Comparison of ENCODE assay signal across 9 cellular contexts in genomic region chr2:27496357-27497287, GRCh38. TPM values are rescaled to one million over a fixed set of nuclear protein-coding genes. Genes with fewer than 3 reads are reported as not detected.
DNase-seq lines count a peak whose midpoint lies in the region; ATAC-seq and TF ChIP-seq lines count a peak whose summit lies in the region.
"Had no signal": no experiment of that assay in that cellular context is flagged by ENCODE, and none has a peak within 500 bp of the region (broad histone marks: within the 10 kb centered on the region; RNA-seq: fewer than 3 reads in every experiment).

TSS of gene GCKR (plus strand) at chr2:27496839. CDS start at chr2:27496905, 66 bp downstream.

- DNase-seq in activated T-cell treated with anti-CD3 and anti-CD28 coated beads, Interleukin-2, amount 50 U/mL, for 4 hours, result no peak
- DNase-seq in activated T-cell treated with anti-CD3 and anti-CD28 coated beads, Interleukin-2, amount 50 U/mL, for 48 hours, result no peak
- no peak for DNase-seq in WTC11 (ENCODE audit: low spot score)
- no peak for DNase-seq in glutamatergic neuron
- DNase-seq in stimulated activated effector memory CD8-positive, alpha-beta T cell treated with anti-CD3 and anti-CD28 coated beads, Interleukin-12 subunit alpha, Interleukin-12 subunit beta, amount 100 ng/mL, for 72 hours (ENCODE audit: low spot score in 2 of 2), result no peak
- DNase-seq in islet precursor cell, result no peak
- no peak for DNase-seq in retina
- DNase-seq: activated CD8-positive, alpha-beta memory T cell treated with anti-CD3 and anti-CD28 coated beads, Interleukin-2, amount 50 U/mL, for 4 hours had no signal

- no peaks in the 10 kb centered on the region for H3K36me3 Mint-ChIP-seq in activated T-cell treated with anti-CD3 and anti-CD28 coated beads, Interleukin-2, amount 50 U/mL, for 4 hours (ENCODE audit: insufficient read depth)
- H3K36me3 Mint-ChIP-seq in WTC11 (no peaks in the 10 kb centered on the region), glutamatergic neuron (ENCODE audit: unreplicated experiment) (peaks cover 7% of the 10 kb centered on the region)
- H3K36me3 Mint-ChIP-seq in stimulated activated effector memory CD8-positive, alpha-beta T cell treated with anti-CD3 and anti-CD28 coated beads, Interleukin-12 subunit alpha, Interleukin-12 subunit beta, amount 100 ng/mL, for 72 hours, result no peaks in the 10 kb centered on the region

- CTCF ChIA-PET in WTC11 (lab: Charles Lee), result no interaction called here

- TF ChIP-seq CTCF in WTC11 (IDR thresholded peaks at IDR 0.05), result no peak
- TF ChIP-seq CTCF in glutamatergic neuron (IDR thresholded peaks at IDR 0.05; ENCODE audit: partially characterized antibody, unreplicated experiment), result no peak

- no peak for ATAC-seq in activated T-cell treated with anti-CD3 and anti-CD28 coated beads, Interleukin-2, amount 50 U/mL, for 4 hours
- ATAC-seq in WTC11 (no peak), GM19023 (IDR thresholded peaks at IDR 0.05; ENCODE audit: unreplicated experiment) (no peak)
- no peak for ATAC-seq in stimulated activated effector memory CD8-positive, alpha-beta T cell treated with anti-CD3 and anti-CD28 coated beads, Interleukin-12 subunit alpha, Interleukin-12 subunit beta, amount 100 ng/mL, for 72 hours

- peaks cover 13% of the 10 kb centered on the region for H3K4me1 Mint-ChIP-seq in activated T-cell treated with anti-CD3 and anti-CD28 coated beads, Interleukin-2, amount 50 U/mL, for 4 hours (ENCODE audit: low read depth)
- H3K4me1 Mint-ChIP-seq in WTC11 (peaks cover 19% of the 10 kb centered on the region), glutamatergic neuron (ENCODE audit: low read depth, unreplicated experiment) (peaks cover 7% of the 10 kb centered on the region)
- peaks cover 5% of the 10 kb centered on the region for H3K4me1 Mint-ChIP-seq in stimulated activated effector memory CD8-positive, alpha-beta T cell treated with anti-CD3 and anti-CD28 coated beads, Interleukin-12 subunit alpha, Interleukin-12 subunit beta, amount 100 ng/mL, for 72 hours

- peaks cover 46% of the 10 kb centered on the region for H3K27me3 Mint-ChIP-seq in activated T-cell treated with anti-CD3 and anti-CD28 coated beads, Interleukin-2, amount 50 U/mL, for 4 hours (ENCODE audit: low read depth)
- peaks cover 58% of the 10 kb centered on the region for H3K27me3 Mint-ChIP-seq in WTC11 (ENCODE audit: low read depth)
- peaks cover 19% of the 10 kb centered on the region for H3K27me3 Mint-ChIP-seq in glutamatergic neuron (ENCODE audit: unreplicated experiment)

- POLR2A ChIA-PET in WTC11 (lab: Charles Lee), result no interaction called here

- no peaks in the 10 kb centered on the region for H3K9me3 Mint-ChIP-seq in activated T-cell treated with anti-CD3 and anti-CD28 coated beads, Interleukin-2, amount 50 U/mL, for 4 hours
- H3K9me3 Mint-ChIP-seq in WTC11 (no peaks in the 10 kb centered on the region), glutamatergic neuron (ENCODE audit: unreplicated experiment) (peaks cover 5% of the 10 kb centered on the region)
- no peaks in the 10 kb centered on the region for H3K9me3 Mint-ChIP-seq in stimulated activated effector memory CD8-positive, alpha-beta T cell treated with anti-CD3 and anti-CD28 coated beads, Interleukin-12 subunit alpha, Interleukin-12 subunit beta, amount 100 ng/mL, for 72 hours

- peak within 1 kb of the TSS; percentile 55 for H3K4me3 Mint-ChIP-seq in activated T-cell treated with anti-CD3 and anti-CD28 coated beads, Interleukin-2, amount 50 U/mL, for 4 hours
- H3K4me3 Mint-ChIP-seq in WTC11 (peak within 1 kb of the TSS; percentile 93), glutamatergic neuron (ENCODE audit: unreplicated experiment) (peak within 1 kb of the TSS; percentile 95)
- H3K4me3 Mint-ChIP-seq in stimulated activated effector memory CD8-positive, alpha-beta T cell treated with anti-CD3 and anti-CD28 coated beads, Interleukin-12 subunit alpha, Interleukin-12 subunit beta, amount 100 ng/mL, for 72 hours, result peak within 1 kb of the TSS; percentile 78

- H3K27ac Mint-ChIP-seq in WTC11, result no peak within 1 kb of the TSS; the same call in none of the 2 replicates
- no peak within 1 kb of the TSS for H3K27ac Mint-ChIP-seq in glutamatergic neuron (ENCODE audit: unreplicated experiment)
- no peak within 1 kb of the TSS for H3K27ac Mint-ChIP-seq in stimulated activated effector memory CD8-positive, alpha-beta T cell treated with anti-CD3 and anti-CD28 coated beads, Interleukin-12 subunit alpha, Interleukin-12 subunit beta, amount 100 ng/mL, for 72 hours

TF ChIP-seq in WTC11, 78 proteins besides CTCF, POLR2A, EP300 and RAD21:
- TF ChIP-seq PRDM15 (CRISPR knock-in tag; IDR thresholded peaks at IDR 0.05) (no peak), TEAD1 (CRISPR knock-in tag; IDR thresholded peaks at IDR 0.05) (no peak), ARID4B (CRISPR knock-in tag; IDR thresholded peaks at IDR 0.05; ENCODE audit: borderline replicate concordance) (no peak), ZNF121 (CRISPR knock-in tag; IDR thresholded peaks at IDR 0.05) (no peak), SOX15 (CRISPR knock-in tag; IDR thresholded peaks at IDR 0.05) (no peak), ZBTB43 (CRISPR knock-in tag; IDR thresholded peaks at IDR 0.05) (no peak), GABPB1 (CRISPR knock-in tag; IDR thresholded peaks at IDR 0.05) (0 out of 2 replicates have a peak, but pooled peaks have one; percentile 25)

RNA-seq across cellular contexts. Expression of gene GCKR, which starts in this region (rescaled TPM):
- total RNA-seq in activated T-cell treated with anti-CD3 and anti-CD28 coated beads, Interleukin-2, amount 50 U/mL, for 4 hours, result not detected
- total RNA-seq in WTC11 (2021), result 0.64 to 1.1 TPM (median 0.72 TPM) in 3 replicates
- total RNA-seq in glutamatergic neuron (ENCODE audit: unreplicated experiment), result 0.61 TPM
